In the genomic region with DNA sequence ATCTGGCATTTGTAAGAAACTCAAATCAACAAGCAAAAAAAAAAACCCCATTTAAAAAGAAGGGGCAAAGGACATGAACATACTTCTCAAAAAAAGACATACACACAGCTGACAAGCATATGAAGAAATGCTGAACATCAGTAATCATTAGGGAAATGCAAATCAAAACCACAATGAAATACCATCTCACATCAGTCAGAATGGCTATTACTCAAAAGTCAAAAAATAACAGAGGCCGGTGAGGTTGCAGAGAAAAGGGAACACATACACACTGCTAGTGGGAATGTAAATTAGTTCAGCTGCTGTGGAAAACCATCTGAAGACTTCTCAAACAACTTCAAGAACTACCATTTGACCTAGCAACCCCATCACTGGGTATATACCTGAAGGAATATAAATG, we compare ENCODE assay signal across 16 cellular contexts.
DNase-seq lines count a peak whose midpoint lies in the region; ATAC-seq and TF ChIP-seq lines count a peak whose summit lies in the region.
"Had no signal": no experiment of that assay in that cellular context is flagged by ENCODE, and none has a peak within 500 bp of the region (broad histone marks: within the 10 kb centered on the region; RNA-seq: fewer than 3 reads in every experiment).

No MANE protein-coding gene starts in this region.

- TF ChIP-seq CTCF in testis (IDR thresholded peaks at IDR 0.05): no peak

- ATAC-seq in GM18498 (IDR thresholded peaks at IDR 0.05; ENCODE audit: unreplicated experiment) (peak; percentile 56), GM21619 (IDR thresholded peaks at IDR 0.05; ENCODE audit: unreplicated experiment) (peak; percentile 85), HG03457 (IDR thresholded peaks at IDR 0.05; ENCODE audit: unreplicated experiment) (peak; percentile 65)
- ATAC-seq: T-cell had no signal

- H3K4me3 ChIP-seq in testis: no peak overlapping the region
- H3K4me3 ChIP-seq: smooth muscle cell, upper lobe of left lung had no signal

- no peaks in the 10 kb centered on the region for H3K27me3 ChIP-seq in testis
- H3K27me3 ChIP-seq: upper lobe of left lung had no signal

- H3K9me3 ChIP-seq in testis: no peaks in the 10 kb centered on the region
- H3K9me3 ChIP-seq: upper lobe of left lung had no signal

- no peaks in the 10 kb centered on the region for H3K36me3 ChIP-seq in testis (ENCODE audit: low read depth, missing control alignments)
- H3K36me3 ChIP-seq: upper lobe of left lung had no signal

- no peak for TF ChIP-seq POLR2A in testis (IDR thresholded peaks at IDR 0.05)

- DNase-seq in iris pigment epithelial cell (ENCODE audit: low read depth) (peak; percentile 59), testis (no peak), hepatic stellate cell (ENCODE audit: low spot score) (no peak), NCI-H1436 treated with DMSO at 0.1 percent for 48 hours (lab: John Stamatoyannopoulos, UW) (no peak), NCI-H2227 (lab: John Stamatoyannopoulos, UW; ENCODE audit: unreplicated experiment) (no peak)
- DNase-seq: activated CD4-positive, alpha-beta T cell treated with anti-CD3 and anti-CD28 coated beads, Interleukin-2, amount 10 ng/mL, durations not matched to agents 7 days and 5 days; activated gamma-delta T cell treated with Interleukin-2 at 50 U/mL for 16 hours; immature natural killer cell; naive B cell; NCI-H2081 treated with DMSO at 0.1 percent for 48 hours; T-cell; upper lobe of left lung had no signal

- no peak overlapping the region for H3K27ac ChIP-seq in testis

- intact Hi-C loops in testis (cut with DNase I; ENCODE audit: low total_unique reads): no loop called here

- no peaks in the 10 kb centered on the region for H3K4me1 ChIP-seq in testis
- H3K4me1 ChIP-seq: upper lobe of left lung had no signal

- WGBS in testis, 2 donors: 81 to 85% methylated on average over 1 of the region's 1 CpG
